In genomic region chr7:139853576-139854511, GRCh38 we compare ENCODE assay signal across 1 cellular context.
TF ChIP-seq lines count a peak whose summit lies in the region.

No MANE protein-coding gene starts in this region.

TF ChIP-seq in K562, 482 proteins besides CTCF, POLR2A, EP300 and RAD21 (continued from another document and continues in another):
- TF ChIP-seq ATF4 (CRISPR knock-in tag; IDR thresholded peaks at IDR 0.05), result peak; percentile 24; the same call in 1 of the 2 replicates
- TF ChIP-seq PTBP1 (IDR thresholded peaks at IDR 0.05; ENCODE audit: low read depth, low read length), result no peak
- no peak for TF ChIP-seq ZNF3 (CRISPR knock-in tag; IDR thresholded peaks at IDR 0.05)
- TF ChIP-seq ZNF655 (CRISPR knock-in tag; IDR thresholded peaks at IDR 0.05), result no peak
- 0 out of 2 replicates have a peak, but pooled peaks have one; percentile 55 for TF ChIP-seq OTX1 (CRISPR knock-in tag; IDR thresholded peaks at IDR 0.05)
- peak; percentile 80 for TF ChIP-seq PTTG1 (tag; IDR thresholded peaks at IDR 0.05; ENCODE audit: low read depth)
- TF ChIP-seq PATZ1 (CRISPR knock-in tag; IDR thresholded peaks at IDR 0.05; ENCODE audit: borderline replicate concordance), result no peak
- TF ChIP-seq ELK1 (CRISPR knock-in tag; IDR thresholded peaks at IDR 0.05), result no peak
- no peak for TF ChIP-seq DNMT1 (IDR thresholded peaks at IDR 0.05)
- no peak for TF ChIP-seq TOE1 (IDR thresholded peaks at IDR 0.05; ENCODE audit: borderline replicate concordance)
- no peak for TF ChIP-seq TOE1 (CRISPR knock-in tag; IDR thresholded peaks at IDR 0.05; ENCODE audit: borderline replicate concordance, low read depth)
- no peak for TF ChIP-seq GABPB2 (CRISPR knock-in tag; conservative IDR thresholded peaks at IDR 0.05)
- TF ChIP-seq RFX5 (IDR thresholded peaks at IDR 0.05; ENCODE audit: low read depth, low read length), result no peak
- peak; percentile 28; the same call in 1 of the 2 replicates for TF ChIP-seq ZBTB9 (CRISPR knock-in tag; IDR thresholded peaks at IDR 0.05)
- TF ChIP-seq POLR2G (IDR thresholded peaks at IDR 0.05; ENCODE audit: low read depth, low read length), result no peak
- no peak for TF ChIP-seq STAT6 (CRISPR knock-in tag; IDR thresholded peaks at IDR 0.05)
- TF ChIP-seq SAFB2 (IDR thresholded peaks at IDR 0.05; ENCODE audit: borderline replicate concordance, low read depth, low read length, severe bottlenecking), result no peak
- TF ChIP-seq HNRNPUL1 (IDR thresholded peaks at IDR 0.05; ENCODE audit: low read length), result no peak
- TF ChIP-seq KAT7 (CRISPR knock-in tag; IDR thresholded peaks at IDR 0.05; ENCODE audit: borderline replicate concordance), result no peak
- TF ChIP-seq RBM15 (IDR thresholded peaks at IDR 0.05; ENCODE audit: insufficient read depth, low read length), result no peak
- TF ChIP-seq FOSL1 (tag; conservative IDR thresholded peaks at IDR 0.05), result peak; percentile 98
- no peak for TF ChIP-seq YY1 (IDR thresholded peaks at IDR 0.05; ENCODE audit: borderline replicate concordance in 1 of 3, control insufficient read depth in 1 of 3, extremely low read depth in 1 of 3, insufficient read depth in 3 of 3, insufficient read length in 1 of 3, insufficient replicate concordance in 2 of 3, low read depth in 1 of 3, low read length in 2 of 3)
- TF ChIP-seq CREB1 (IDR thresholded peaks at IDR 0.05), result no peak
- TF ChIP-seq CREB1 (CRISPR knock-in tag; IDR thresholded peaks at IDR 0.05), result no peak
- TF ChIP-seq JUND (IDR thresholded peaks at IDR 0.05; ENCODE audit: borderline replicate concordance, low read depth, low read length), result peak; percentile 91
- TF ChIP-seq JUND (tag; IDR thresholded peaks at IDR 0.05; ENCODE audit: borderline replicate concordance, low read depth, low read length), result peak; percentile 93
- TF ChIP-seq LEF1 (IDR thresholded peaks at IDR 0.05), result no peak
- TF ChIP-seq ZBTB1 (CRISPR knock-in tag; IDR thresholded peaks at IDR 0.05; ENCODE audit: borderline replicate concordance, low read depth), result no peak
- no peak for TF ChIP-seq KDM4B (IDR thresholded peaks at IDR 0.05; ENCODE audit: borderline replicate concordance in 2 of 2, low read depth in 1 of 2)
- no peak for TF ChIP-seq CTBP1 (IDR thresholded peaks at IDR 0.05; ENCODE audit: borderline replicate concordance)
- TF ChIP-seq PREB (CRISPR knock-in tag; IDR thresholded peaks at IDR 0.05), result no peak
- TF ChIP-seq BRF1 (IDR thresholded peaks at IDR 0.05; ENCODE audit: borderline replicate concordance, extremely low read depth, insufficient read length), result no peak
- no peak for TF ChIP-seq RREB1 (CRISPR knock-in tag; IDR thresholded peaks at IDR 0.05)
- no peak for TF ChIP-seq ZSCAN29 (IDR thresholded peaks at IDR 0.05)
- no peak for TF ChIP-seq SMAD2 (IDR thresholded peaks at IDR 0.05; ENCODE audit: low read depth, low read length)
- TF ChIP-seq SAP30 (IDR thresholded peaks at IDR 0.05; ENCODE audit: borderline replicate concordance, insufficient read depth, low read depth, low read length, poor library complexity, severe bottlenecking), result no peak
- no peak for TF ChIP-seq FOXJ2 (tag; IDR thresholded peaks at IDR 0.05)
- TF ChIP-seq NFIC (IDR thresholded peaks at IDR 0.05), result no peak
- no peak for TF ChIP-seq NR2C2 (CRISPR knock-in tag; IDR thresholded peaks at IDR 0.05)
- no peak for TF ChIP-seq NR2C2 (tag; IDR thresholded peaks at IDR 0.05)
- no peak for TF ChIP-seq ETV6 (IDR thresholded peaks at IDR 0.05; ENCODE audit: borderline replicate concordance in 1 of 2, low read depth in 2 of 2, low read length in 1 of 2)
- TF ChIP-seq ETV6 (CRISPR knock-in tag; IDR thresholded peaks at IDR 0.05; ENCODE audit: borderline replicate concordance), result no peak
- TF ChIP-seq ZZZ3 (IDR thresholded peaks at IDR 0.05), result no peak
- 0 out of 2 replicates have a peak, but pooled peaks have one; percentile 22 for TF ChIP-seq ZNF395 (CRISPR knock-in tag; IDR thresholded peaks at IDR 0.05)
- peak; percentile 41 for TF ChIP-seq HINFP (tag; conservative IDR thresholded peaks at IDR 0.05; ENCODE audit: low read depth)
